ENCODE assay signal across 10 cellular contexts in the genomic region with DNA sequence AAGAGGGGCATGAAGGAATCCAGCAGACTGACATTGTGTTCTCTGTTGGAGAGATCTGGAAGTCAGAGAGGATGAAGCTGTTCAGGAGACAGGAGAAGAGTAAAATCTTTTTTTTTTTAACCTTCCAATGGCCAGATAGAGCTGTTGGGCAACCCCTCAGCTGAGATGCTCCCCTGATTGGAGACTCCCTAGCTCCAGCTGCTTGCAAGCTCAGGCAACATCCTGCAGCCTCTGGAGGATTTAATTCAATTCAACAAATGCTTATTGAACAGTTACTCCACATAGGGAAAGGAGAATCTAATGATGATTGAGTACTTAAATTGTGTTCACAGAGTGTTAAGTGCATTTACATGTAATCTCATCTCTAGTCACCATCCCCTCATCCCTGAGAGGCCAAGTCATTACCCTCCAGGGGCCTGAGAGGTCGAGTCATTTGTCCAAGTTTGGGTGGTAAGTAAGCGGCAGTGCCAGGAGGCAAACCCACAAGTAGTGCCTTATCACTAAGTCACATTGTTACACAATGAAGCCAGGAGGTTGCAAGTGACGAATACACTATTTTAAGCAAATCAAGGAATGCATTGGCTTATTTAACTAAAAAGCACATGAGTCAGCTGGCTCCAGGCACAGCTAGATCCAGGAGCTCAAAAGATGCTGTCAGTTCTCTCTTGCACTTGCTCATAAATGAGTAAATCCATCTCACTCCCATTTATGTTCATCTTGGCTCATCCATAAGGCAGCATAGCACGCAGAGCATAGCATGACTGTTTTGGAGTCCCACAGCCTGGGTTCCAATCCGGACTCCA.
DNase-seq lines count a peak whose midpoint lies in the region; ATAC-seq, FAIRE-seq and TF ChIP-seq lines count a peak whose summit lies in the region.
"Had no signal": no experiment of that assay in that cellular context is flagged by ENCODE, and none has a peak within 500 bp of the region (broad histone marks: within the 10 kb centered on the region; RNA-seq: fewer than 3 reads in every experiment).

No MANE protein-coding gene starts in this region.

- H3K36me3 ChIP-seq in PC-3 (ENCODE audit: low read depth, low read length) (no peaks in the 10 kb centered on the region), psoas muscle (ENCODE audit: insufficient read depth in 1 of 2, low read depth in 1 of 2) (no peaks in the 10 kb centered on the region)

- H3K4me1 ChIP-seq in PC-3 (ENCODE audit: insufficient read depth, low read length) (peaks cover 49% of the 10 kb centered on the region), psoas muscle (peaks cover 38% of the 10 kb centered on the region)

- TF ChIP-seq CTCF in PC-3 (conservative IDR thresholded peaks at IDR 0.05; ENCODE audit: low read depth, low read length): no peak
- no peak for TF ChIP-seq CTCF in psoas muscle (IDR thresholded peaks at IDR 0.05)

- peak; percentile 49 for DNase-seq in ELF-1 (ENCODE audit: low read depth, low spot score)
- peak; percentile 99 for DNase-seq in PC-3
- DNase-seq in fibroblast of peridontal ligament (ENCODE audit: extremely low read depth): peak; percentile 99
- peak; percentile 67 to 76 for DNase-seq in psoas muscle
- DNase-seq in GM12891 (ENCODE audit: insufficient read length, low spot score): no peak
- no peak for DNase-seq in T-helper 2 cell treated with Interferon-gamma antibody and Interleukin-4, amounts not matched to agents 5 μg/mL and 100 μg/mL, for 36 hours (ENCODE audit: low spot score)
- DNase-seq: cerebellar nuclear complex, NCI-H2171 treated with DMSO at 0.1 percent for 48 hours had no signal

- no peak overlapping the region for H3K27ac Mint-ChIP-seq in T-helper 2 cell treated with Interferon-gamma antibody and Interleukin-4, amounts not matched to agents 5 μg/mL and 100 μg/mL, for 36 hours

- CTCF ChIA-PET in PC-3 (lab: Charles Lee): interaction anchor here (0.6 to 1.2 kb wide), 4 partner anchors 28 to 291 kb away, joined by 3 to 6 read pairs (median 3); no protein-coding TSS in a partner anchor

- POLR2A ChIA-PET in PC-3 (lab: Charles Lee; ENCODE audit: unreplicated experiment): interaction anchor here (0.6 to 0.9 kb wide), 3 partner anchors 9 to 69 kb away, joined by 3 to 6 read pairs (median 4); no protein-coding TSS in a partner anchor

- no peaks in the 10 kb centered on the region for H4K20me1 ChIP-seq in PC-3 (ENCODE audit: low read length)

- no peaks in the 10 kb centered on the region for H3K9me2 ChIP-seq in PC-3 (replicated peaks; ENCODE audit: low read length)

- H3K9ac ChIP-seq in PC-3 (ENCODE audit: low read length): peak overlapping the region; percentile 79

- H3K4me2 ChIP-seq in PC-3 (ENCODE audit: low read length): peak overlapping the region; percentile 69

- peak overlapping the region; percentile 27; the same call in 1 of the 2 replicates for H3K4me3 ChIP-seq in PC-3 (ENCODE audit: low read length)
- H3K4me3 ChIP-seq in psoas muscle: no peak overlapping the region

- H3K9me3 Mint-ChIP-seq in T-helper 2 cell treated with Interferon-gamma antibody and Interleukin-4, amounts not matched to agents 5 μg/mL and 100 μg/mL, for 36 hours: no peaks in the 10 kb centered on the region

- H3K27me3 ChIP-seq in PC-3 (ENCODE audit: low read length) (no peaks in the 10 kb centered on the region), psoas muscle (ENCODE audit: insufficient read depth in 3 of 3, low read length in 2 of 3) (no peaks in the 10 kb centered on the region)

- ATAC-seq in PC-3 (peak; percentile 77), psoas muscle (peak; percentile 84 to 88 (median 85)), GM19467 (IDR thresholded peaks at IDR 0.05; ENCODE audit: unreplicated experiment) (no peak), GM18519 (IDR thresholded peaks at IDR 0.05; ENCODE audit: low FRiP score, unreplicated experiment) (no peak)

- H3K27ac ChIP-seq in PC-3 (ENCODE audit: low read length) (peak overlapping the region; percentile 97), psoas muscle (peak overlapping the region; percentile 78)

- intact Hi-C loops in PC-3 (cut with micrococcal nuclease): loop anchor here (1.0 to 2.0 kb wide), 4 partner anchors 31 to 68 kb away; a partner anchor contains a TSS
- intact Hi-C loops in psoas muscle (cut with DNase I): no loop called here

- H3K9me3 ChIP-seq in PC-3 (ENCODE audit: low read length): no peaks in the 10 kb centered on the region
- no peaks in the 10 kb centered on the region for H3K9me3 ChIP-seq in psoas muscle

- no peak for FAIRE-seq in GM12891 (lab: Jason Lieb, UNC)

- no peaks in the 10 kb centered on the region for H3K79me2 ChIP-seq in PC-3 (ENCODE audit: low read length)

- H3K4me1 Mint-ChIP-seq in T-helper 2 cell treated with Interferon-gamma antibody and Interleukin-4, amounts not matched to agents 5 μg/mL and 100 μg/mL, for 36 hours (ENCODE audit: low read depth): no peaks in the 10 kb centered on the region

- peak overlapping the region; percentile 58; the same call in 1 of the 2 replicates for H2AFZ ChIP-seq in PC-3 (ENCODE audit: low read length)

- no peak overlapping the region for H3K4me3 Mint-ChIP-seq in T-helper 2 cell treated with Interferon-gamma antibody and Interleukin-4, amounts not matched to agents 5 μg/mL and 100 μg/mL, for 36 hours

- peaks cover 12% of the 10 kb centered on the region for H3K27me3 Mint-ChIP-seq in T-helper 2 cell treated with Interferon-gamma antibody and Interleukin-4, amounts not matched to agents 5 μg/mL and 100 μg/mL, for 36 hours (ENCODE audit: low read depth)

- H3K36me3 Mint-ChIP-seq in T-helper 2 cell treated with Interferon-gamma antibody and Interleukin-4, amounts not matched to agents 5 μg/mL and 100 μg/mL, for 36 hours (ENCODE audit: low read depth): no peaks in the 10 kb centered on the region

- H3F3A ChIP-seq in PC-3 (ENCODE audit: low read length, unreplicated experiment): peaks cover 19% of the 10 kb centered on the region

- no peak for TF ChIP-seq POLR2A in GM12891 (IDR thresholded peaks at IDR 0.05; ENCODE audit: low read depth, low read length)

- BruUV-seq in PC-3 (replicated peaks; lab: Mats Ljungman, UMichigan): no TSS peak

- 31 to 49% (median 45%) methylated on average over 5 of the region's 5 CpGs for WGBS in psoas muscle, 3 donors

TF ChIP-seq in GM12891, 5 proteins besides CTCF, POLR2A, EP300 and RAD21:
- TF ChIP-seq PAX5 (IDR thresholded peaks at IDR 0.05; ENCODE audit: insufficient read depth, low read length, severe bottlenecking) (no peak), TAF1 (IDR thresholded peaks at IDR 0.05; ENCODE audit: low read depth, low read length) (no peak), POU2F2 (IDR thresholded peaks at IDR 0.05; ENCODE audit: low read depth, low read length) (no peak), SPI1 (IDR thresholded peaks at IDR 0.05; ENCODE audit: low read depth, low read length) (no peak), POLR2AphosphoS5 (IDR thresholded peaks at IDR 0.05; ENCODE audit: low read depth, low read length) (no peak)

Comparison
In these comparisons a context has a peak if more than half of its experiments do, and no peak if none do; other contexts are left out.
1. DNase-seq: peak in ELF-1 (single experiment), PC-3 (single experiment), fibroblast of peridontal ligament (single experiment) and psoas muscle (2 of 2); none in GM12891 (single experiment) and T-helper 2 cell treated with Interferon-gamma antibody and Interleukin-4, amounts not matched to agents 5 μg/mL and 100 μg/mL, for 36 hours (single experiment).
2. ATAC-seq: peak in PC-3 (single experiment) and psoas muscle (4 of 4); none in GM19467 (single experiment) and GM18519 (single experiment).